Comparison of ENCODE assay signal across 8 cellular contexts in the genomic region with DNA sequence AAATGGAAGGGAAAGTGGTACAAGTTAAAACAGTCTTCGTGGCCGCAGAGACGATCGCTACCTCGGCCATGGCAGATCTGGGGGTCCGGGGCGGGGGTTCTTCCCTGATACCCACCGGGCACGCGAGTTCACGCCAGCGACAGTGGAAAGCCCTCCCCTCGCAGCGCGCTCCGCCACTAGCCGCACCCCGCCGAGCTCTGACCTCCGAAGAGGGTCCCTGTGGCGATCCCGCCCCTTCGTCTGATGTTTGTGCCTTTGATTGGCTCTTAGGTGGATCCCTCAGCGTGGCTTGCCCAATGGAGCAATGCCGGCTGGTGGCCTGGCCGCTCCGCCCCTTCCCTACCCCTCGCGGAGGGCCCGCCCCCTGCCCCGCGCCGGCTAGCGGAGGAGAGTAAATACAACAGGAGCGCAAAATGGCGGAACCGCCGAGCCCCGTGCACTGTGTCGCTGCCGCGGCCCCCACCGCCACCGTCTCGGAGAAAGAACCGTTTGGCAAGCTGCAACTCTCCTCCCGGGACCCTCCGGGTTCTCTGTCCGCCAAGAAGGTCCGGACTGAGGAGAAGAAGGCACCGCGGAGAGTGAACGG. TPM values are rescaled to one million over a fixed set of nuclear protein-coding genes. Genes with fewer than 3 reads are reported as not detected.
A peak's percentile ranks its signal among the peaks of the same experiment; 100 is the strongest.
DNase-seq lines count a peak whose midpoint lies in the region; TF ChIP-seq lines count a peak whose summit lies in the region.

A gene (plus strand): TSS at position 403 of the 586 bp plus-strand sequence. CDS start 11 bp downstream, at position 414.

- H3K27me3 ChIP-seq in GM06990 (replicated peaks; ENCODE audit: control insufficient read depth, insufficient read depth, low read length) (no peaks in the 10 kb centered on the region), suprapubic skin (no peaks in the 10 kb centered on the region)

- no peaks in the 10 kb centered on the region for H3K36me3 ChIP-seq in GM06990 (ENCODE audit: control insufficient read depth, insufficient read depth, low read length)
- no peaks in the 10 kb centered on the region for H3K36me3 ChIP-seq in suprapubic skin

- peak; percentile 38 for TF ChIP-seq CTCF in GM06990 (IDR thresholded peaks at IDR 0.05; ENCODE audit: insufficient read depth, low read length, poor library complexity, severe bottlenecking)
- peak; percentile 14 for TF ChIP-seq CTCF in HFF-Myc (IDR thresholded peaks at IDR 0.05; ENCODE audit: low read depth, low read length, missing control alignments)
- peak; percentile 10 to 47 for TF ChIP-seq CTCF in suprapubic skin (IDR thresholded peaks at IDR 0.05)

- TF ChIP-seq POLR2A in suprapubic skin (IDR thresholded peaks at IDR 0.05): peak in 1 of 2 donors; percentile 77

- H3K4me3 Mint-ChIP-seq in activated naive CD4-positive, alpha-beta T cell treated with anti-CD3 and anti-CD28 coated beads, Interleukin-2, amount 10 ng/mL, durations not matched to agents 7 days and 5 days: peak within 1 kb of the TSS; percentile 99

- H3K9me3 Mint-ChIP-seq in activated naive CD4-positive, alpha-beta T cell treated with anti-CD3 and anti-CD28 coated beads, Interleukin-2, amount 10 ng/mL, durations not matched to agents 7 days and 5 days: no peaks in the 10 kb centered on the region

- H3K9me3 ChIP-seq in suprapubic skin: no peaks in the 10 kb centered on the region

- H3K27ac ChIP-seq in suprapubic skin: peak within 1 kb of the TSS; percentile 94

- no peaks in the 10 kb centered on the region for H3K27me3 Mint-ChIP-seq in activated naive CD4-positive, alpha-beta T cell treated with anti-CD3 and anti-CD28 coated beads, Interleukin-2, amount 10 ng/mL, durations not matched to agents 7 days and 5 days

- H3K4me3 ChIP-seq in GM06990 (replicated peaks; ENCODE audit: low read depth, low read length) (peak within 1 kb of the TSS; percentile 97), HFF-Myc (replicated peaks; ENCODE audit: low read depth, low read length) (peak within 1 kb of the TSS; percentile 84), suprapubic skin (peak within 1 kb of the TSS; percentile 76)

- H3K4me1 Mint-ChIP-seq in activated naive CD4-positive, alpha-beta T cell treated with anti-CD3 and anti-CD28 coated beads, Interleukin-2, amount 10 ng/mL, durations not matched to agents 7 days and 5 days: peaks cover 57% of the 10 kb centered on the region

- WGBS in suprapubic skin: under 1% methylated on average over 23 of the region's 53 CpGs

- no peak for TF ChIP-seq EP300 in suprapubic skin (IDR thresholded peaks at IDR 0.05)

- H3K27ac Mint-ChIP-seq in activated naive CD4-positive, alpha-beta T cell treated with anti-CD3 and anti-CD28 coated beads, Interleukin-2, amount 10 ng/mL, durations not matched to agents 7 days and 5 days: peak within 1 kb of the TSS; percentile 97

- H3K4me1 ChIP-seq in suprapubic skin: peaks cover 53% of the 10 kb centered on the region

- H3K36me3 Mint-ChIP-seq in activated naive CD4-positive, alpha-beta T cell treated with anti-CD3 and anti-CD28 coated beads, Interleukin-2, amount 10 ng/mL, durations not matched to agents 7 days and 5 days: peaks cover 24% of the 10 kb centered on the region

- CTCF ChIA-PET in activated naive CD4-positive, alpha-beta T cell treated with anti-CD3 and anti-CD28 coated beads, Interleukin-2, amount 10 ng/mL, durations not matched to agents 7 days and 5 days (lab: Charles Lee): interaction anchor here (0.6 to 1.3 kb wide), 4 partner anchors 26 to 323 kb away, joined by 3 to 4 read pairs (median 4); no protein-coding TSS in a partner anchor

- DNase-seq in GM06990 (ENCODE audit: extremely low read depth, insufficient read length): peak; percentile 97
- DNase-seq in HFF-Myc (ENCODE audit: extremely low read depth, low read depth): peak; percentile 91
- peak; percentile 100 for DNase-seq in NAMALWA (ENCODE audit: low spot score)
- DNase-seq in SK-N-DZ (ENCODE audit: low spot score): peak; percentile 98
- DNase-seq in activated naive CD4-positive, alpha-beta T cell treated with anti-CD3 and anti-CD28 coated beads, Interleukin-2, amount 10 ng/mL, durations not matched to agents 7 days and 5 days: peak; percentile 99
- DNase-seq in germinal center (ENCODE audit: low spot score): peak; percentile 96
- DNase-seq in nucleus accumbens (lab: John Stamatoyannopoulos, UW): peak; percentile 52 to 99 (median 98)
- DNase-seq in suprapubic skin (ENCODE audit: low spot score in 2 of 2): peak; percentile 98 to 99

RNA-seq across cellular contexts. Expression of the gene that starts here (rescaled TPM):
- polyA plus RNA-seq in SK-N-DZ (2014; cell fraction: cytosol; rRNA removed): 14.4 and 18.4 TPM in 2 replicates
- 14.6 and 18.3 TPM in 2 replicates for polyA plus RNA-seq in SK-N-DZ (2014; cell fraction: nucleus; rRNA removed)
- 10 to 100 TPM; 17.1 to 19.7 (median 18.3) TPM for total RNA-seq in suprapubic skin

Comparison
In these comparisons a context has a peak if more than half of its experiments do, and no peak if none do; other contexts are left out.
1. Peak in every context shown above with its lines: DNase-seq, H3K4me3 ChIP-seq and H3K27ac ChIP-seq.